In the genomic region with DNA sequence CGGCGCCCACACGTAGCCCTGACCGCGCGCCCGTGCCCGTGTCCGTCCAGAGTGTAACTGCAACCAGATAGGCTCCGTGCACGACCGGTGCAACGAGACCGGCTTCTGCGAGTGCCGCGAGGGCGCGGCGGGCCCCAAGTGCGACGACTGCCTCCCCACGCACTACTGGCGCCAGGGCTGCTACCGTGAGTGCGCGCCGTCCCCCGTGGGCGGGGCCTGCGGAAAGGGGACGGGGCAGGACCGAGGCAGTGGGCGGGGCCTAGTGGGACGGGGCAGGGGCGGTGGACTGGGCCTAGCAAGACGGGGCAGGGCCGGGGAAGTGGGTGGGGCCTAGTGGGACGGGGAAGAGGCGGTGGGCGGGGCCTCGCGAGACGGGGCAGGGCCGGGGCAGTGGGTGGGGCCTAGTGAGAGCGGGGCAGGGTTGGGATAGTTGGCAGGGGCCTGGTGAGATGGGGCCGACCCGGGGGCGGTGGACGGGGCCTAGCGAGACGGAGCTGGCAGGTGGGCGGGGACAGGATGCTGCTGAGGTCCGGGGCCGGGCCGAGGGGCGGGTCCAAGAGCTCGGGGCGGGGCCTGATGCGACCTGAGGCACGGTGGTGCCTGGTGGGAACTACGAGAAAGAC, we compare ENCODE assay signal across 8 cellular contexts.
DNase-seq lines count a peak whose midpoint lies in the region; ATAC-seq and TF ChIP-seq lines count a peak whose summit lies in the region.

No MANE protein-coding gene starts in this region.

- 2% methylated on average over 24 of the region's 62 CpGs for WGBS in suprapubic skin

- peak overlapping the region; percentile 95 for H3K4me3 Mint-ChIP-seq in activated naive CD8-positive, alpha-beta T cell

- TF ChIP-seq EP300 in suprapubic skin (IDR thresholded peaks at IDR 0.05), result no peak

- TF ChIP-seq CTCF in omental fat pad (IDR thresholded peaks at IDR 0.05), result no peak
- no peak for TF ChIP-seq CTCF in suprapubic skin (IDR thresholded peaks at IDR 0.05)

- peaks cover 2% of the 10 kb centered on the region for H3K27me3 Mint-ChIP-seq in activated naive CD8-positive, alpha-beta T cell

- H3K27ac Mint-ChIP-seq in activated naive CD8-positive, alpha-beta T cell, result peak overlapping the region; percentile 78

- H3K36me3 ChIP-seq in suprapubic skin, result no peaks in the 10 kb centered on the region

- H3K9me3 Mint-ChIP-seq in activated naive CD8-positive, alpha-beta T cell (ENCODE audit: low read depth), result no peaks in the 10 kb centered on the region

- no peaks in the 10 kb centered on the region for H3K36me3 Mint-ChIP-seq in activated naive CD8-positive, alpha-beta T cell

- peaks cover 35% of the 10 kb centered on the region for H3K4me1 ChIP-seq in suprapubic skin

- intact Hi-C loops in Right ventricle myocardium inferior (cut with DNase I), result no loop called here

- no peak overlapping the region for H3K27ac ChIP-seq in suprapubic skin

- H3K9me3 ChIP-seq in suprapubic skin, result no peaks in the 10 kb centered on the region

- peak overlapping the region; percentile 75 for H3K4me3 ChIP-seq in suprapubic skin

- TF ChIP-seq POLR2A in suprapubic skin (IDR thresholded peaks at IDR 0.05), result no peak

- ATAC-seq in HG02588 (IDR thresholded peaks at IDR 0.05; ENCODE audit: unreplicated experiment) (peak; percentile 68), Right ventricle myocardium inferior (peak; percentile 96), omental fat pad (ENCODE audit: low FRiP score) (peak; percentile 91)

- H3K4me1 Mint-ChIP-seq in activated naive CD8-positive, alpha-beta T cell (ENCODE audit: low read depth), result peaks cover 11% of the 10 kb centered on the region

- DNase-seq in GM03348 (ENCODE audit: low spot score) (peak; percentile 98), NCI-H1417 (lab: John Stamatoyannopoulos, UW) (peak; percentile 87 to 97 (median 90)), SKM-1 treated with dmso at 0.1 percent for 144 hours (lab: John Stamatoyannopoulos, UW; ENCODE audit: unreplicated experiment) (peak; percentile 96), Right ventricle myocardium inferior (ENCODE audit: missing footprints) (peak; percentile 100), omental fat pad (ENCODE audit: low spot score) (peak; percentile 93), suprapubic skin (ENCODE audit: low spot score in 2 of 2) (peak; percentile 98 to 99)

- H3K27me3 ChIP-seq in suprapubic skin, result peaks cover 21% of the 10 kb centered on the region
